In genomic region chr3:49132073-49132436, GRCh38 we compare ENCODE assay signal across 1 cellular context.
TF ChIP-seq lines count a peak whose summit lies in the region.

No MANE protein-coding gene starts in this region.

TF ChIP-seq in IMR-90, 13 proteins besides CTCF, POLR2A, EP300 and RAD21:
- TF ChIP-seq MXI1 (IDR thresholded peaks at IDR 0.05; ENCODE audit: borderline replicate concordance, low read depth, low read length) (no peak), BHLHE40 (IDR thresholded peaks at IDR 0.05; ENCODE audit: low read depth, low read length) (no peak), ELK1 (IDR thresholded peaks at IDR 0.05; ENCODE audit: borderline replicate concordance, low read depth, low read length) (no peak), SMC3 (IDR thresholded peaks at IDR 0.05; ENCODE audit: low read depth, low read length) (no peak), RFX5 (IDR thresholded peaks at IDR 0.05; ENCODE audit: low read depth, low read length) (no peak), NFE2L2 (IDR thresholded peaks at IDR 0.05; ENCODE audit: low read depth, low read length) (no peak), CHD1 (IDR thresholded peaks at IDR 0.05; ENCODE audit: low read depth, low read length) (no peak), CEBPB (IDR thresholded peaks at IDR 0.05; ENCODE audit: low read depth, low read length) (no peak), RCOR1 (IDR thresholded peaks at IDR 0.05; ENCODE audit: insufficient replicate concordance, low read length) (no peak), USF2 (IDR thresholded peaks at IDR 0.05; ENCODE audit: low read depth, low read length) (no peak), MAZ (IDR thresholded peaks at IDR 0.05; ENCODE audit: borderline replicate concordance, low read depth, low read length) (no peak), FOS (IDR thresholded peaks at IDR 0.05; ENCODE audit: low read depth, low read length) (no peak), MAFK (IDR thresholded peaks at IDR 0.05; ENCODE audit: low read depth, low read length) (no peak)
